In the genomic region with DNA sequence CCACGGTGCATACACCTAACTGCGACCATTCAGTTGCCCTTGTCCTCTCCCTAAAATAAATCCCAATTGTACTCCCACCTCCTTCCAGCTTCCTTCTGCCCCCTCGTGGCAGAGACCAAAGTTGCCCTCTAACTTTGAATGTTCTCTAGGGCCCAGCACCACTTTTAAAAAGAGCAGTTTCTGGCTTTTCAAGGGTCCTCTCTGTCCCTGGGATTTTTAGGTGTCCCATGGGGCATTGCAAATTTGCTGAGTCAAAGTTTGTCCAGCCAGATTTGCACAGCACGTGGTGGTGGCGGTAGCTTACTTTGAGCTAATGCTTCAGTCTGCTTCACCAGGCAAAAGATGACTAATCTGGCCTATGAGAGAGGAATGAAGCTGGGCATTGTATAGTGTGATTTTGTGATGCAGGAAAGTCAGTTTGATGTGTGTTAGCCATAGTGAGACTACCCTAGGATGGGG, we compare ENCODE assay signal across 7 cellular contexts.
A peak's percentile ranks its signal among the peaks of the same experiment; 100 is the strongest.
DNase-seq lines count a peak whose midpoint lies in the region; TF ChIP-seq lines count a peak whose summit lies in the region.

No MANE protein-coding gene starts in this region.

- DNase-seq in ELR (ENCODE audit: low read depth): peak; percentile 47
- DNase-seq in HuH-7.5 (ENCODE audit: low spot score): peak; percentile 40
- peak; percentile 21 for DNase-seq in UCSD-AML1 (lab: John Stamatoyannopoulos, UW; ENCODE audit: unreplicated experiment)
- peak; percentile 21 for DNase-seq in fibroblast of pulmonary artery (ENCODE audit: low read depth)
- peak; percentile 55 for DNase-seq in stimulated activated CD4-positive, alpha-beta T cell treated with anti-CD3 and anti-CD28 coated beads, Interleukin-15, amount 100 ng/mL, for 24 hours
- DNase-seq in COR-L47 (lab: John Stamatoyannopoulos, UW): no peak
- no peak for DNase-seq in NK-92 (lab: John Stamatoyannopoulos, UW; ENCODE audit: unreplicated experiment)

- TF ChIP-seq CTCF in fibroblast of pulmonary artery (IDR thresholded peaks at IDR 0.05; ENCODE audit: low read length, missing control alignments): peak; percentile 79

- H3K4me3 ChIP-seq in fibroblast of pulmonary artery (replicated peaks; ENCODE audit: low read depth, low read length): no peak overlapping the region

Comparison
In these comparisons a context has a peak if more than half of its experiments do, and no peak if none do; other contexts are left out.
1. DNase-seq: peak in ELR (single experiment), HuH-7.5 (single experiment), UCSD-AML1 (single experiment), fibroblast of pulmonary artery (single experiment) and stimulated activated CD4-positive, alpha-beta T cell treated with anti-CD3 and anti-CD28 coated beads, Interleukin-15, amount 100 ng/mL, for 24 hours (single experiment); none in COR-L47 (single experiment) and NK-92 (single experiment).